ENCODE assay signal across 27 cellular contexts in genomic region chr12:49963976-49964815, GRCh38. TPM values are rescaled to one million over a fixed set of nuclear protein-coding genes. Genes with fewer than 3 reads are reported as not detected.
"Had no signal": no experiment of that assay in that cellular context is flagged by ENCODE, and none has a peak within 500 bp of the region (broad histone marks: within the 10 kb centered on the region; RNA-seq: fewer than 3 reads in every experiment).

No MANE protein-coding gene starts in this region.

- ATAC-seq: activated naive CD4-positive, alpha-beta T cell treated with anti-CD3 and anti-CD28 coated beads, Interleukin-2, amount 50 U/mL, for 72 hours; left cardiac atrium; stimulated activated naive B cell treated with anti-CD40 and anti-IgM and Interleukin-4, amounts not matched to agents 10 μg/mL and 1 μg/mL and 100 μg/mL, for 72 hours had no signal

- DNase-seq: activated CD4-positive, alpha-beta memory T cell treated with anti-CD3 and anti-CD28 coated beads, Interleukin-2, amount 10 ng/mL, durations not matched to agents 7 days and 5 days; activated CD4-positive, alpha-beta T cell treated with anti-CD3 and anti-CD28 coated beads for 4 hours; activated CD4-positive, CD25-positive, alpha-beta regulatory T cell; activated gamma-delta T cell treated with Interleukin-2 at 50 U/mL for 16 hours; brain microvascular endothelial cell; central memory CD4-positive, alpha-beta T cell; effector memory CD4-positive, alpha-beta T cell; heart left ventricle; left cardiac atrium; nephron progenitor cell; retina; sigmoid colon; stimulated activated CD4-positive, alpha-beta T cell treated with anti-CD3 and anti-CD28 coated beads, Interleukin-2, amount 100 ng/mL, for 48 hours; stimulated activated CD8-positive, alpha-beta memory T cell treated with anti-CD3 and anti-CD28 coated beads, Interleukin-4, amount 100 ng/mL, for 48 hours; stimulated activated naive B cell treated with anti-CD40 and anti-IgM and Interleukin-4, amounts not matched to agents 10 μg/mL and 1 μg/mL and 100 μg/mL, for 72 hours; T1000 had no signal

- H3K9me3 ChIP-seq: esophagus muscularis mucosa, heart left ventricle, sigmoid colon, thoracic aorta had no signal

- H3K4me3 ChIP-seq: esophagus muscularis mucosa, heart left ventricle, sigmoid colon, smooth muscle cell, thoracic aorta had no signal

- H3K36me3 ChIP-seq: brain microvascular endothelial cell, esophagus muscularis mucosa, heart left ventricle, sigmoid colon, thoracic aorta had no signal

- H3K27ac ChIP-seq: brain microvascular endothelial cell, esophagus muscularis mucosa, sigmoid colon, thoracic aorta had no signal

- FAIRE-seq: colon, frontal cortex, islet of Langerhans had no signal

RNA-seq across cellular contexts. Expression of gene AQP5, which starts 2.5 kb away (rescaled TPM):
- total RNA-seq: activated CD4-positive, alpha-beta memory T cell treated with anti-CD3 and anti-CD28 coated beads, Interleukin-2, amount 10 ng/mL, durations not matched to agents 7 days and 5 days; activated naive CD4-positive, alpha-beta T cell treated with anti-CD3 and anti-CD28 coated beads, Interleukin-2, amount 50 U/mL, for 72 hours; mononuclear cell; omental fat pad; sigmoid colon; smooth muscle cell had no signal
- polyA plus RNA-seq: smooth muscle cell had no signal

RNA-seq across cellular contexts. Expression of gene AQP6, which starts 8.6 kb away (rescaled TPM):
- total RNA-seq: activated CD4-positive, alpha-beta memory T cell treated with anti-CD3 and anti-CD28 coated beads, Interleukin-2, amount 10 ng/mL, durations not matched to agents 7 days and 5 days; activated naive CD4-positive, alpha-beta T cell treated with anti-CD3 and anti-CD28 coated beads, Interleukin-2, amount 50 U/mL, for 72 hours; dermis microvascular lymphatic vessel endothelial cell; frontal cortex; heart left ventricle; mononuclear cell; smooth muscle cell; thoracic aorta had no signal
- polyA plus RNA-seq: aorta, smooth muscle cell had no signal

RNA-seq across cellular contexts. Expression of gene AQP2, which starts 13.7 kb away (rescaled TPM):
- total RNA-seq: activated CD4-positive, alpha-beta memory T cell treated with anti-CD3 and anti-CD28 coated beads, Interleukin-2, amount 10 ng/mL, durations not matched to agents 7 days and 5 days; activated naive CD4-positive, alpha-beta T cell treated with anti-CD3 and anti-CD28 coated beads, Interleukin-2, amount 50 U/mL, for 72 hours; dermis microvascular lymphatic vessel endothelial cell; esophagus muscularis mucosa; frontal cortex; heart left ventricle; mononuclear cell; omental fat pad; sigmoid colon had no signal
- polyA plus RNA-seq: aorta, heart left ventricle, sigmoid colon had no signal
